8 cellular contexts compared by ENCODE assay signal in the genomic region with DNA sequence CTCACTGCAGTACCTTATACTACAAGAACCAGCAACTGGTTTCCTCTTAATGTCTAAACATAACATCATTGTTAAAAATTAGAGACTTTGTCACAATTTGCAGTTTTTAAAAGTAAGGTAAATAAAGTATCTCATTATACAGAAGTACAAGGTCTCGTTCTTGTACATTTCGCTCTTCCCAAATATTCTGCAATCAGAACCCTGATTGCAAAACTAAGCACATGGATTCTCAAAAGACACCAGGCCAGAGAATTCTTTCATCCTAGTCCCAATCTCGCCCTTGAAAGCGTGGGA. TPM values are rescaled to one million over a fixed set of nuclear protein-coding genes. Genes with fewer than 3 reads are reported as not detected.
DNase-seq lines count a peak whose midpoint lies in the region; ATAC-seq lines count a peak whose summit lies in the region.

No MANE protein-coding gene starts in this region.

- H3K27ac Mint-ChIP-seq in activated naive CD8-positive, alpha-beta T cell treated with anti-CD3 and anti-CD28 coated beads, Interleukin-2, amount 10 ng/mL, durations not matched to agents 7 days and 5 days, result peak overlapping the region; percentile 91
- peak overlapping the region; percentile 88 to 98 for H3K27ac Mint-ChIP-seq in stimulated activated naive CD8-positive, alpha-beta T cell treated with anti-CD3 and anti-CD28 coated beads, Interleukin-15, amount 100 ng/mL, for 72 hours

- H3K27me3 ChIP-seq in HUES48 (ENCODE audit: control insufficient read depth, insufficient read depth, low read length), result peaks cover 22% of the 10 kb centered on the region

- H3K27me3 Mint-ChIP-seq in activated naive CD8-positive, alpha-beta T cell treated with anti-CD3 and anti-CD28 coated beads, Interleukin-2, amount 10 ng/mL, durations not matched to agents 7 days and 5 days, result no peaks in the 10 kb centered on the region
- peaks cover 8% of the 10 kb centered on the region for H3K27me3 Mint-ChIP-seq in stimulated activated naive CD8-positive, alpha-beta T cell treated with anti-CD3 and anti-CD28 coated beads, Interleukin-15, amount 100 ng/mL, for 72 hours

- ATAC-seq in activated naive CD8-positive, alpha-beta T cell treated with anti-CD3 and anti-CD28 coated beads, Interleukin-2, amount 10 ng/mL, durations not matched to agents 7 days and 5 days (ENCODE audit: low read depth), result no peak
- no peak for ATAC-seq in stimulated activated naive CD8-positive, alpha-beta T cell treated with anti-CD3 and anti-CD28 coated beads, Interleukin-15, amount 100 ng/mL, for 72 hours
- ATAC-seq in HG03175 (IDR thresholded peaks at IDR 0.05; ENCODE audit: unreplicated experiment) (no peak), GM19452 (IDR thresholded peaks at IDR 0.05; ENCODE audit: unreplicated experiment) (no peak)

- POLR2A ChIA-PET in activated naive CD8-positive, alpha-beta T cell treated with anti-CD3 and anti-CD28 coated beads, Interleukin-2, amount 10 ng/mL, durations not matched to agents 7 days and 5 days (lab: Charles Lee), result no interaction called here

- peaks cover 14% of the 10 kb centered on the region; the same call in 1 of the 2 replicates for H3K4me1 ChIP-seq in HUES48 (ENCODE audit: control insufficient read depth, insufficient read depth, low read length)

- H3K9ac ChIP-seq in HUES48 (ENCODE audit: low read depth, low read length), result peak overlapping the region; percentile 68

- no peaks in the 10 kb centered on the region for H3K9me3 Mint-ChIP-seq in activated naive CD8-positive, alpha-beta T cell treated with anti-CD3 and anti-CD28 coated beads, Interleukin-2, amount 10 ng/mL, durations not matched to agents 7 days and 5 days
- H3K9me3 Mint-ChIP-seq in stimulated activated naive CD8-positive, alpha-beta T cell treated with anti-CD3 and anti-CD28 coated beads, Interleukin-15, amount 100 ng/mL, for 72 hours, result no peaks in the 10 kb centered on the region

- no peak for DNase-seq in activated naive CD8-positive, alpha-beta T cell treated with anti-CD3 and anti-CD28 coated beads, Interleukin-2, amount 10 ng/mL, durations not matched to agents 7 days and 5 days
- no peak for DNase-seq in stimulated activated naive CD8-positive, alpha-beta T cell treated with anti-CD3 and anti-CD28 coated beads, Interleukin-15, amount 100 ng/mL, for 72 hours
- no peak for DNase-seq in NCI-H1930 (lab: John Stamatoyannopoulos, UW)
- DNase-seq in NCI-H1417 treated with DMSO at 0.1 percent for 48 hours (lab: John Stamatoyannopoulos, UW), result no peak

- H3K9me3 ChIP-seq in HUES48 (ENCODE audit: control insufficient read depth, insufficient read depth, low read length) (no peaks in the 10 kb centered on the region), iPS-18c (ENCODE audit: control insufficient read depth, insufficient read depth, low read length) (no peaks in the 10 kb centered on the region)

- H3K36me3 ChIP-seq in HUES48 (ENCODE audit: control insufficient read depth, insufficient read depth, low read length), result no peaks in the 10 kb centered on the region

- peaks cover 19% of the 10 kb centered on the region for H3K4me1 Mint-ChIP-seq in activated naive CD8-positive, alpha-beta T cell treated with anti-CD3 and anti-CD28 coated beads, Interleukin-2, amount 10 ng/mL, durations not matched to agents 7 days and 5 days
- peaks cover 29% of the 10 kb centered on the region for H3K4me1 Mint-ChIP-seq in stimulated activated naive CD8-positive, alpha-beta T cell treated with anti-CD3 and anti-CD28 coated beads, Interleukin-15, amount 100 ng/mL, for 72 hours

- H3K27ac ChIP-seq in HUES48 (ENCODE audit: low read depth, low read length), result peak overlapping the region; percentile 77

- H3K4me3 Mint-ChIP-seq in activated naive CD8-positive, alpha-beta T cell treated with anti-CD3 and anti-CD28 coated beads, Interleukin-2, amount 10 ng/mL, durations not matched to agents 7 days and 5 days, result peak overlapping the region; percentile 88
- peak overlapping the region; percentile 81 to 87 for H3K4me3 Mint-ChIP-seq in stimulated activated naive CD8-positive, alpha-beta T cell treated with anti-CD3 and anti-CD28 coated beads, Interleukin-15, amount 100 ng/mL, for 72 hours

- peak overlapping the region; percentile 69 for H3K4me3 ChIP-seq in HUES48 (ENCODE audit: low read depth, low read length)
- peak overlapping the region; percentile 60 for H3K4me3 ChIP-seq in iPS-18c (ENCODE audit: insufficient read depth, low read depth, low read length)

- peaks cover 6% of the 10 kb centered on the region for H3K36me3 Mint-ChIP-seq in activated naive CD8-positive, alpha-beta T cell treated with anti-CD3 and anti-CD28 coated beads, Interleukin-2, amount 10 ng/mL, durations not matched to agents 7 days and 5 days

RNA-seq across cellular contexts. Expression of gene AKAP7, which starts 0.4 kb away (rescaled TPM):
- 10 to 100 TPM; 12.6 to 13.1 TPM for total RNA-seq in activated naive CD8-positive, alpha-beta T cell treated with anti-CD3 and anti-CD28 coated beads, Interleukin-2, amount 10 ng/mL, durations not matched to agents 7 days and 5 days
